ENCODE assay signal across 19 cellular contexts in the genomic region with DNA sequence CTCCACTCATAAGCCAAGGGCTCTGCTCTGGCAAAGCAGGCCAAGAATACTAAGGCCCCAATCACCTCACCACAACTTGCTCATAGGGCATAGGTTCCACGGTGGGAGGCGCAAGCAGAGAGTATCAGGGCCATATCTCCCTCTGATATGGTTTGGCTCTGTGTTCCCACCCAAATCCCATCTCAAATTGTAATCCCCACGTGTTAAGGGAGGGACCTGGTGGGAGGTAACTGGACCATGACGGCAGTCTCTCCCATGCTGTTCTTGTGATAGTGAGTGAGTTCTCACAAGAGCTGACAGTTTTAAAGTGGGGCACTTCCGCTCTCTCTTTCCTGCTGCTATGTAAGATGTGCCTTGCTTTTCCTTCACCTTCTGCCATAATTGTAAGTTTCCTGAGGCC.
DNase-seq lines count a peak whose midpoint lies in the region; ATAC-seq, FAIRE-seq and TF ChIP-seq lines count a peak whose summit lies in the region.
"Had no signal": no experiment of that assay in that cellular context is flagged by ENCODE, and none has a peak within 500 bp of the region (broad histone marks: within the 10 kb centered on the region; RNA-seq: fewer than 3 reads in every experiment).

No MANE protein-coding gene starts in this region.

- no peaks in the 10 kb centered on the region for H3K36me3 Mint-ChIP-seq in activated naive CD4-positive, alpha-beta T cell treated with anti-CD3 and anti-CD28 coated beads, Interleukin-2, amount 50 U/mL, for 72 hours
- H3K36me3 Mint-ChIP-seq: CD4-positive, alpha-beta memory T cell had no signal

- no peak overlapping the region for H2AFZ ChIP-seq in H1 (ENCODE audit: low read length)
- no peak overlapping the region for H2AFZ ChIP-seq in mesenchymal stem cell (ENCODE audit: low read depth, low read length)

- no peak for TF ChIP-seq POLR2A in H1 (IDR thresholded peaks at IDR 0.05; ENCODE audit: control extremely low read depth in 1 of 2, low read depth in 2 of 2, low read length in 2 of 2)

- H2BK120ac ChIP-seq in H1 (replicated peaks; ENCODE audit: low read depth, low read length) (no peak overlapping the region), mesenchymal stem cell (ENCODE audit: low read depth, low read length) (no peak overlapping the region)

- H3K27ac Mint-ChIP-seq in activated naive CD4-positive, alpha-beta T cell treated with anti-CD3 and anti-CD28 coated beads, Interleukin-2, amount 50 U/mL, for 72 hours = no peak overlapping the region
- H3K27ac Mint-ChIP-seq: CD4-positive, alpha-beta memory T cell had no signal

- no peak overlapping the region for H3K56ac ChIP-seq in H1 (replicated peaks; ENCODE audit: insufficient read length, low read depth, low read length)

- H3K4ac ChIP-seq in H1 (replicated peaks; ENCODE audit: insufficient read length, low read depth, low read length) = no peak overlapping the region
- H3K4ac ChIP-seq in mesenchymal stem cell (ENCODE audit: low read depth in 1 of 2, low read length in 2 of 2) = no peak overlapping the region

- no peaks in the 10 kb centered on the region for H3K79me2 ChIP-seq in H1 (ENCODE audit: control insufficient read depth in 1 of 2, insufficient read depth in 2 of 2, low read length in 2 of 2)

- no peaks in the 10 kb centered on the region for H3K23me2 ChIP-seq in H1 (ENCODE audit: low read depth, low read length)

- H3K9me3 ChIP-seq in H1 (ENCODE audit: insufficient read depth in 2 of 2, low read depth in 1 of 2, low read length in 1 of 2) (no peaks in the 10 kb centered on the region), mesenchymal stem cell (ENCODE audit: control insufficient read depth, low read length) (no peaks in the 10 kb centered on the region)

- H3K9ac ChIP-seq in H1 (replicated peaks in 1 of 4; ENCODE audit: extremely low read depth in 1 of 4, low read depth in 3 of 4, low read length in 3 of 4) (no peak overlapping the region), mesenchymal stem cell (ENCODE audit: low read length) (no peak overlapping the region)

- H3K4me3 ChIP-seq in H1 (ENCODE audit: extremely low read depth in 1 of 4, insufficient read depth in 2 of 4, low read depth in 3 of 4, low read length in 4 of 4) = no peak overlapping the region
- no peak overlapping the region for H3K4me3 ChIP-seq in mesenchymal stem cell (ENCODE audit: insufficient read depth in 1 of 2, low read depth in 1 of 2, low read length in 2 of 2)

- H2BK15ac ChIP-seq in H1 (ENCODE audit: low read length) = no peak overlapping the region
- H2BK15ac ChIP-seq in mesenchymal stem cell (ENCODE audit: low read depth, poor library complexity, severe bottlenecking) = no peak overlapping the region

- no peak for TF ChIP-seq RAD21 in H1 (IDR thresholded peaks at IDR 0.05 in 1 of 2, conservative IDR thresholded peaks at IDR 0.05 in 1 of 2; ENCODE audit: low read depth in 2 of 2, low read length in 2 of 2)

- H4K8ac ChIP-seq in H1 (ENCODE audit: extremely low read depth, insufficient read depth, low read length) (no peak overlapping the region), mesenchymal stem cell (ENCODE audit: low read length) (no peak overlapping the region)

- no peak for FAIRE-seq in H1 (lab: Jason Lieb, UNC)
- FAIRE-seq: GM12891, GM18507 had no signal

- H3K14ac ChIP-seq in H1 (ENCODE audit: insufficient read length) (no peak overlapping the region), mesenchymal stem cell (ENCODE audit: low read length in 2 of 2) (no peak overlapping the region)

- H3K27ac ChIP-seq in H1 (ENCODE audit: low read depth, low read length) (no peak overlapping the region), mesenchymal stem cell (ENCODE audit: low read length, poor library complexity, severe bottlenecking) (no peak overlapping the region)

- 67% methylated on average over 5 of the region's 5 CpGs; no CpG with 5 or more reads in 1 of the 2 experiments for WGBS in H1 (ENCODE audit: extremely low coverage in 1 of 2, insufficient coverage in 1 of 2, insufficient read length in 1 of 2, insufficient replicate concordance in 2 of 2, low coverage in 1 of 2, low lambda C conversion rate in 2 of 2, missing lambda C conversion rate in 1 of 2), 2 experiments
- WGBS in mesenchymal stem cell = 29% methylated on average over 3 of the region's 5 CpGs

- peaks cover 1 to 12% (median 3%) of the 10 kb centered on the region in 4 experiments; a peak in 5 of 7 replicates for H3K4me1 ChIP-seq in H1 (replicated peaks in 1 of 4; ENCODE audit: control insufficient read depth in 3 of 4, insufficient read depth in 4 of 4, low read length in 3 of 4)
- H3K4me1 ChIP-seq in mesenchymal stem cell (ENCODE audit: control insufficient read depth, insufficient read depth, low read depth, low read length) = peaks cover 3% of the 10 kb centered on the region

- DNase-seq in KBM-7 (peak; percentile 79), H1 (ENCODE audit: low read depth in 1 of 2, low spot score in 2 of 2) (no peak), mesenchymal stem cell (no peak), NCI-H748 treated with DMSO at 0.1 percent for 48 hours (lab: John Stamatoyannopoulos, UW) (no peak), middle frontal gyrus (ENCODE audit: extremely low spot score, low spot score) (no peak), HuH-7 (ENCODE audit: low spot score) (no peak)
- no peak for DNase-seq in activated naive CD4-positive, alpha-beta T cell treated with anti-CD3 and anti-CD28 coated beads, Interleukin-2, amount 50 U/mL, for 72 hours (ENCODE audit: low spot score in 2 of 2)
- DNase-seq: C1 segment of cervical spinal cord; Calu3; CD4-positive, alpha-beta memory T cell; COR-L47; DMS53; DMS79 treated with DMSO at 0.1 percent for 48 hours; GF-D8; GOT3; H7 had no signal

- H3K18ac ChIP-seq in H1 (ENCODE audit: extremely low read depth, low read length) = no peak overlapping the region; the same call in 1 of the 2 replicates
- peak overlapping the region in 1 of 2 experiments; percentile 0 for H3K18ac ChIP-seq in mesenchymal stem cell (ENCODE audit: low read depth in 1 of 2, low read length in 2 of 2)

- no peaks in the 10 kb centered on the region for H3K36me3 ChIP-seq in H1 (ENCODE audit: control insufficient read depth in 2 of 4, insufficient read depth in 4 of 4, low read length in 3 of 4)
- no peaks in the 10 kb centered on the region for H3K36me3 ChIP-seq in mesenchymal stem cell (ENCODE audit: control insufficient read depth in 1 of 2, insufficient read depth in 2 of 2, low read depth in 1 of 2, low read length in 2 of 2)

- H3K23ac ChIP-seq in H1 (ENCODE audit: insufficient read length) = no peak overlapping the region
- no peak overlapping the region for H3K23ac ChIP-seq in mesenchymal stem cell (ENCODE audit: low read length in 2 of 2)

- no peak overlapping the region for H4K91ac ChIP-seq in H1 (replicated peaks; ENCODE audit: insufficient read length, low read length)
- no peak overlapping the region for H4K91ac ChIP-seq in mesenchymal stem cell (ENCODE audit: low read length)

- ATAC-seq in activated naive CD4-positive, alpha-beta T cell treated with anti-CD3 and anti-CD28 coated beads, Interleukin-2, amount 50 U/mL, for 72 hours = no peak
- ATAC-seq: HCT116 had no signal

- no peak overlapping the region for H2BK20ac ChIP-seq in H1 (ENCODE audit: low read length)

- H2BK5ac ChIP-seq in H1 (ENCODE audit: low read depth, low read length) (no peak overlapping the region), mesenchymal stem cell (ENCODE audit: low read depth, low read length, poor library complexity, severe bottlenecking) (no peak overlapping the region)

- no peaks in the 10 kb centered on the region for H3K9me3 Mint-ChIP-seq in activated naive CD4-positive, alpha-beta T cell treated with anti-CD3 and anti-CD28 coated beads, Interleukin-2, amount 50 U/mL, for 72 hours
- H3K9me3 Mint-ChIP-seq: CD4-positive, alpha-beta memory T cell had no signal

- CTCF ChIA-PET in H1 (lab: Charles Lee; ENCODE audit: partially characterized antibody) = no interaction called here

- no peak overlapping the region for H3K4me2 ChIP-seq in H1 (ENCODE audit: insufficient read depth in 1 of 2, low read depth in 2 of 2, low read length in 2 of 2)
- H3K4me2 ChIP-seq in mesenchymal stem cell (ENCODE audit: low read length, poor library complexity, severe bottlenecking) = no peak overlapping the region

- H2AK5ac ChIP-seq in H1 (ENCODE audit: low read depth, low read length) (0 out of 2 replicates have a peak overlapping the region, but pooled peaks have one; percentile 39), mesenchymal stem cell (ENCODE audit: low read length, severe bottlenecking) (peak overlapping the region; percentile 49)

- no peaks in the 10 kb centered on the region for H3K79me1 ChIP-seq in H1 (ENCODE audit: low read depth, low read length)
- no peaks in the 10 kb centered on the region for H3K79me1 ChIP-seq in mesenchymal stem cell (replicated peaks; ENCODE audit: low read length, poor library complexity, severe bottlenecking)

- no peak for TF ChIP-seq CTCF in H1 (IDR thresholded peaks at IDR 0.05; ENCODE audit: control extremely low read depth in 1 of 3, insufficient read depth in 1 of 3, low read depth in 1 of 3, low read length in 3 of 3)

- H4K20me1 ChIP-seq in H1 (replicated peaks in 1 of 2; ENCODE audit: control insufficient read depth in 1 of 2, insufficient read depth in 2 of 2, low read length in 2 of 2) = no peaks in the 10 kb centered on the region

- TF ChIP-seq EP300 in H1 (IDR thresholded peaks at IDR 0.05; ENCODE audit: borderline replicate concordance in 1 of 2, low read depth in 2 of 2, low read length in 2 of 2) = no peak

- H3K27me3 ChIP-seq in H1 (replicated peaks in 1 of 4; ENCODE audit: control insufficient read depth in 3 of 4, extremely low read depth in 1 of 4, insufficient read depth in 3 of 4, low read length in 3 of 4) = no peaks in the 10 kb centered on the region
- H3K27me3 ChIP-seq in mesenchymal stem cell (ENCODE audit: control insufficient read depth in 1 of 2, insufficient read depth in 1 of 2, low read length in 2 of 2) = peaks cover 0 to 17% of the 10 kb centered on the region in 2 experiments

- in situ Hi-C loops in KBM-7 (cut with MboI; ENCODE audit: low pct_unique_long_range_greater_than_20kb, low sequenced_read_pairs) = no loop called here

- POLR2A ChIA-PET in H1 (lab: Charles Lee; ENCODE audit: partially characterized antibody) = interaction anchor here (1.2 kb wide), 1 partner anchor 69 kb away, joined by 3 read pairs; no protein-coding TSS in a partner anchor

- H2BK12ac ChIP-seq in H1 (ENCODE audit: low read depth, low read length) (peak overlapping the region; percentile 84; the same call in 1 of the 2 replicates), mesenchymal stem cell (ENCODE audit: low read length in 2 of 2) (no peak overlapping the region)

- no peak overlapping the region for H4K5ac ChIP-seq in H1 (ENCODE audit: insufficient read length, low read depth, low read length)

TF ChIP-seq in H1, 55 proteins besides CTCF, POLR2A, EP300 and RAD21 (continues in another document):
- TF ChIP-seq POLR2AphosphoS5 (IDR thresholded peaks at IDR 0.05; ENCODE audit: low read depth, low read length) (no peak), YY1 (IDR thresholded peaks at IDR 0.05; ENCODE audit: low read depth, low read length) (no peak)
